In genomic region chr12:131216624-131217023, GRCh38 we compare ENCODE assay signal across 7 cellular contexts.
DNase-seq lines count a peak whose midpoint lies in the region; ATAC-seq, FAIRE-seq and TF ChIP-seq lines count a peak whose summit lies in the region.
"Not testable (repeated sequence)": the region's sequence is repeated elsewhere in the genome, so short reads cannot be mapped to it uniquely, and the experiment has no call there.

No MANE protein-coding gene starts in this region.

- H3K9me3 Mint-ChIP-seq in activated T-cell treated with anti-CD3 and anti-CD28 coated beads, Interleukin-2, amount 50 U/mL, for 24 hours: not testable (repeated sequence)
- H3K9me3 Mint-ChIP-seq in nephron progenitor cell: peaks cover 16% of the 10 kb centered on the region

- H3K27ac Mint-ChIP-seq in activated T-cell treated with anti-CD3 and anti-CD28 coated beads, Interleukin-2, amount 50 U/mL, for 24 hours: not testable (repeated sequence)
- H3K27ac Mint-ChIP-seq in nephron progenitor cell: peak overlapping the region; percentile 87

- not testable (repeated sequence) for H3K36me3 ChIP-seq in upper lobe of left lung

- not testable (repeated sequence) for DNase-seq in GM12892 (ENCODE audit: insufficient read length); left ventricle myocardium superior; nephron progenitor cell
- DNase-seq in activated T-cell treated with anti-CD3 and anti-CD28 coated beads, Interleukin-2, amount 50 U/mL, for 24 hours: peak; percentile 12
- DNase-seq in posterior vena cava (ENCODE audit: low spot score): peak; percentile 74
- DNase-seq in upper lobe of left lung: peak; percentile 16 to 62

- not testable (repeated sequence) for TF ChIP-seq EP300 in upper lobe of left lung (IDR thresholded peaks at IDR 0.05)

- FAIRE-seq in GM12892 (lab: Jason Lieb, UNC): peak; percentile 40

- peaks cover 42% of the 10 kb centered on the region for H3K27me3 Mint-ChIP-seq in activated T-cell treated with anti-CD3 and anti-CD28 coated beads, Interleukin-2, amount 50 U/mL, for 24 hours
- not testable (repeated sequence) for H3K27me3 Mint-ChIP-seq in nephron progenitor cell (ENCODE audit: low read depth, poor library complexity)

- H3K27me3 ChIP-seq in upper lobe of left lung: not testable (repeated sequence)

- not testable (repeated sequence) for H3K4me1 Mint-ChIP-seq in activated T-cell treated with anti-CD3 and anti-CD28 coated beads, Interleukin-2, amount 50 U/mL, for 24 hours (ENCODE audit: low read depth)
- H3K4me1 Mint-ChIP-seq in nephron progenitor cell: peaks cover 43% of the 10 kb centered on the region

- not testable (repeated sequence) for H3K4me3 Mint-ChIP-seq in activated T-cell treated with anti-CD3 and anti-CD28 coated beads, Interleukin-2, amount 50 U/mL, for 24 hours; nephron progenitor cell

- H3K36me3 Mint-ChIP-seq in activated T-cell treated with anti-CD3 and anti-CD28 coated beads, Interleukin-2, amount 50 U/mL, for 24 hours (ENCODE audit: low read depth); nephron progenitor cell (ENCODE audit: low read depth): not testable (repeated sequence)

- H3K4me3 ChIP-seq in upper lobe of left lung: not testable (repeated sequence)

- H3K27ac ChIP-seq in upper lobe of left lung: not testable (repeated sequence)

- not testable (repeated sequence) for H3K9me3 ChIP-seq in upper lobe of left lung

- WGBS in upper lobe of left lung, 2 donors: 47% methylated on average over 7 to 14 of the region's 16 CpGs

- intact Hi-C loops in left ventricle myocardium superior (cut with micrococcal nuclease); posterior vena cava (cut with DNase I): not testable (repeated sequence)

- TF ChIP-seq POLR2A in GM12892 (IDR thresholded peaks at IDR 0.05; ENCODE audit: low read depth, low read length); upper lobe of left lung (IDR thresholded peaks at IDR 0.05): not testable (repeated sequence)

- not testable (repeated sequence) for TF ChIP-seq CTCF in nephron progenitor cell (IDR thresholded peaks at IDR 0.05); upper lobe of left lung (IDR thresholded peaks at IDR 0.05)

- H3K4me1 ChIP-seq in upper lobe of left lung: not testable (repeated sequence)

- ATAC-seq in esophagus mucosa: peak; percentile 12
- ATAC-seq in left ventricle myocardium superior: peak; percentile 17
- ATAC-seq in upper lobe of left lung (ENCODE audit: low FRiP score in 2 of 2): peak in 1 of 2 donors; percentile 2
